ENCODE assay signal across 27 cellular contexts in genomic region chr1:185245466-185245865, GRCh38.
"Had no signal": no experiment of that assay in that cellular context is flagged by ENCODE, and none has a peak within 500 bp of the region (broad histone marks: within the 10 kb centered on the region; RNA-seq: fewer than 3 reads in every experiment).

No MANE protein-coding gene starts in this region.

- H3K27me3 ChIP-seq: breast epithelium, colonic mucosa, dorsolateral prefrontal cortex, heart right ventricle, pancreas, tibial artery had no signal

- FAIRE-seq: endothelial cell of umbilical vein, pancreas, urothelium cell line had no signal

- H3K27ac Mint-ChIP-seq: activated CD4-positive, alpha-beta memory T cell treated with anti-CD3 and anti-CD28 coated beads, Interleukin-2, amount 10 ng/mL, durations not matched to agents 7 days and 5 days; activated CD4-positive, alpha-beta T cell treated with anti-CD3 and anti-CD28 coated beads, Interleukin-2, amount 10 ng/mL, durations not matched to agents 24 days and 14 days; activated naive CD4-positive, alpha-beta T cell treated with anti-CD3 and anti-CD28 coated beads, Interleukin-2, amount 50 U/mL, for 72 hours; activated T-helper 1 cell treated with anti-CD3 and anti-CD28 coated beads, Interleukin-12 subunit alpha, Interleukin-12 subunit beta, Interleukin-2, Interleukin-4 antibody, amounts not matched to agents 30 ng/mL and 10 ng/mL and 1 ng/mL, durations not matched to agents 14 hours and 24 hours and 36 hours; effector memory CD8-positive, alpha-beta T cell; nephron progenitor cell; stimulated activated naive CD8-positive, alpha-beta T cell treated with anti-CD3 and anti-CD28 coated beads, Interleukin-15, Interleukin-2, amounts not matched to agents 100 ng/mL and 50 ng/mL, for 24 hours; T-helper 17 cell had no signal

- H3K9me3 Mint-ChIP-seq: activated CD4-positive, alpha-beta memory T cell treated with anti-CD3 and anti-CD28 coated beads, Interleukin-2, amount 10 ng/mL, durations not matched to agents 7 days and 5 days; activated CD4-positive, alpha-beta T cell treated with anti-CD3 and anti-CD28 coated beads, Interleukin-2, amount 10 ng/mL, durations not matched to agents 24 days and 14 days; activated naive CD4-positive, alpha-beta T cell treated with anti-CD3 and anti-CD28 coated beads, Interleukin-2, amount 50 U/mL, for 72 hours; activated T-helper 1 cell treated with anti-CD3 and anti-CD28 coated beads, Interleukin-12 subunit alpha, Interleukin-12 subunit beta, Interleukin-2, Interleukin-4 antibody, amounts not matched to agents 30 ng/mL and 10 ng/mL and 1 ng/mL, durations not matched to agents 14 hours and 24 hours and 36 hours; effector memory CD8-positive, alpha-beta T cell; nephron progenitor cell; stimulated activated naive CD8-positive, alpha-beta T cell treated with anti-CD3 and anti-CD28 coated beads, Interleukin-15, Interleukin-2, amounts not matched to agents 100 ng/mL and 50 ng/mL, for 24 hours had no signal

- ATAC-seq: activated naive CD4-positive, alpha-beta T cell treated with anti-CD3 and anti-CD28 coated beads, Interleukin-2, amount 50 U/mL, for 72 hours; effector memory CD8-positive, alpha-beta T cell; esophagus mucosa; heart right ventricle; left lobe of liver; lower lobe of right lung; mucosa of descending colon; pancreas; psoas muscle; right cardiac atrium; T-helper 17 cell had no signal

- H3K36me3 ChIP-seq: breast epithelium, colonic mucosa, heart right ventricle, lower lobe of right lung, pancreas, tibial artery had no signal

- H3K4me3 ChIP-seq: breast epithelium, colonic mucosa, dorsolateral prefrontal cortex, heart right ventricle, lower lobe of right lung, mucosa of descending colon, pancreas, psoas muscle, tibial artery had no signal

- H3K4me3 Mint-ChIP-seq: activated CD4-positive, alpha-beta memory T cell treated with anti-CD3 and anti-CD28 coated beads, Interleukin-2, amount 10 ng/mL, durations not matched to agents 7 days and 5 days; activated CD4-positive, alpha-beta T cell treated with anti-CD3 and anti-CD28 coated beads, Interleukin-2, amount 10 ng/mL, durations not matched to agents 24 days and 14 days; activated T-helper 1 cell treated with anti-CD3 and anti-CD28 coated beads, Interleukin-12 subunit alpha, Interleukin-12 subunit beta, Interleukin-2, Interleukin-4 antibody, amounts not matched to agents 30 ng/mL and 10 ng/mL and 1 ng/mL, durations not matched to agents 14 hours and 24 hours and 36 hours; effector memory CD8-positive, alpha-beta T cell; nephron progenitor cell; stimulated activated naive CD8-positive, alpha-beta T cell treated with anti-CD3 and anti-CD28 coated beads, Interleukin-15, Interleukin-2, amounts not matched to agents 100 ng/mL and 50 ng/mL, for 24 hours; T-helper 17 cell had no signal

- H3K27me3 Mint-ChIP-seq: activated CD4-positive, alpha-beta memory T cell treated with anti-CD3 and anti-CD28 coated beads, Interleukin-2, amount 10 ng/mL, durations not matched to agents 7 days and 5 days; activated CD4-positive, alpha-beta T cell treated with anti-CD3 and anti-CD28 coated beads, Interleukin-2, amount 10 ng/mL, durations not matched to agents 24 days and 14 days; effector memory CD8-positive, alpha-beta T cell; stimulated activated naive CD8-positive, alpha-beta T cell treated with anti-CD3 and anti-CD28 coated beads, Interleukin-15, Interleukin-2, amounts not matched to agents 100 ng/mL and 50 ng/mL, for 24 hours; T-helper 17 cell had no signal

- H3K36me3 Mint-ChIP-seq: activated naive CD4-positive, alpha-beta T cell treated with anti-CD3 and anti-CD28 coated beads, Interleukin-2, amount 50 U/mL, for 72 hours had no signal

- DNase-seq: activated CD4-positive, alpha-beta memory T cell treated with anti-CD3 and anti-CD28 coated beads, Interleukin-2, amount 10 ng/mL, durations not matched to agents 7 days and 5 days; activated CD4-positive, alpha-beta T cell treated with anti-CD3 and anti-CD28 coated beads, Interleukin-2, amount 10 ng/mL, durations not matched to agents 24 days and 14 days; activated gamma-delta T cell treated with Interleukin-2 at 50 U/mL for 16 hours; activated T-cell treated with anti-CD3 and anti-CD28 coated beads for 4 hours; colonic mucosa; dorsolateral prefrontal cortex; effector memory CD8-positive, alpha-beta T cell; heart right ventricle; lower lobe of right lung; mesendoderm; mucosa of descending colon; nephron progenitor cell; pancreas; psoas muscle; right cardiac atrium; stimulated activated CD4-positive, alpha-beta T cell treated with anti-CD3 and anti-CD28 coated beads, Interleukin-12 subunit alpha, Interleukin-12 subunit beta, amount 100 ng/mL, for 4 hours; stimulated activated CD4-positive, alpha-beta T cell treated with anti-CD3 and anti-CD28 coated beads, Interleukin-4, amount 100 ng/mL, for 4 hours; T-helper 17 cell; tibial artery had no signal
